ENCODE assay signal across 12 cellular contexts in the genomic region with DNA sequence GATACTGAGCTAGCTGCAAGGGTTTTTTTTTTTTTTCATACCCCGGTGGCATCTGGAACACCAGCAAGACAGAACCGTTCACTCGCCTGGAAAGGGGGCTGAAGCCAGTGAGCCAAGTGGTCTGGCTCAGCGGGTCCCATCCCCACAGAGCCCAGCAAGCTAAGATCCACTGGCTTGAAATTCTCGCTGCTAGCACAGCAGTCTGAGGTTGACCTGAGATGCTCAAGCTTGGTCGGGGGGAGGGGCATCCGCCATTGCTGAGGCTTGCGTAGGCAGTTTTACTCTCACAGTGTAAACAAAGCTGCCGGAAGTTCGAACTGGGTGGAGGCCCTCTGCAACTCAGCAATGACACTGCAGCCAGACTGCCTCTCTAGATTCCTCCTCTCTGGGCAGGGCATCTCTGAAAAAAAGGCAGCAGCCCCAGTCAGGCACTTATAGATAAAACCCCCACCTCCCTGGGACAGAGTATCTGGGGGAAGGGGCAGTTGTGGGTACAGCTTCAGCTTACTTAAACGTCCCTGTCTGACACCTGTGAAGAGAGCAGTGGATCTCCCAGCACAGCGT. TPM values are rescaled to one million over a fixed set of nuclear protein-coding genes. Genes with fewer than 3 reads are reported as not detected.
DNase-seq lines count a peak whose midpoint lies in the region; ATAC-seq and TF ChIP-seq lines count a peak whose summit lies in the region.
"Had no signal": no experiment of that assay in that cellular context is flagged by ENCODE, and none has a peak within 500 bp of the region (broad histone marks: within the 10 kb centered on the region; RNA-seq: fewer than 3 reads in every experiment).

No MANE protein-coding gene starts in this region.

- no peaks in the 10 kb centered on the region for H3K36me3 ChIP-seq in ascending aorta
- H3K36me3 ChIP-seq: right lobe of liver, vagina had no signal

- no peaks in the 10 kb centered on the region for H3K27me3 ChIP-seq in ascending aorta
- H3K27me3 ChIP-seq: right lobe of liver, vagina had no signal

- intact Hi-C loops in ascending aorta (cut with DNase I), result no loop called here

- peaks cover 0 to 5% of the 10 kb centered on the region in 2 donors for H3K9me3 ChIP-seq in ascending aorta
- H3K9me3 ChIP-seq: right lobe of liver, vagina had no signal

- DNase-seq in CMK (ENCODE audit: low read depth) (peak; percentile 67), NCI-H748 treated with DMSO at 0.1 percent for 48 hours (lab: John Stamatoyannopoulos, UW) (peak; percentile 40), left kidney (ENCODE audit: low read depth, low spot score) (peak; percentile 47), ascending aorta (ENCODE audit: low spot score in 2 of 2) (no peak), NAMALWA (ENCODE audit: low spot score) (no peak)
- peak; percentile 16 for DNase-seq in activated naive CD4-positive, alpha-beta T cell treated with anti-CD3 and anti-CD28 coated beads, Interleukin-2, amount 50 U/mL, for 16 hours
- DNase-seq: Calu3, NCI-H2107 had no signal

- peaks cover 0 to 5% of the 10 kb centered on the region in 2 donors for H3K4me1 ChIP-seq in ascending aorta

- H3K27ac ChIP-seq in ascending aorta, result no peak overlapping the region
- H3K27ac ChIP-seq: right lobe of liver, vagina had no signal

- H3K4me3 ChIP-seq in ascending aorta, result no peak overlapping the region
- H3K4me3 ChIP-seq: right lobe of liver, vagina had no signal

- ATAC-seq in HG03025 (IDR thresholded peaks at IDR 0.05; ENCODE audit: low FRiP score, unreplicated experiment) (no peak), HG03469 (IDR thresholded peaks at IDR 0.05; ENCODE audit: unreplicated experiment) (no peak)
- ATAC-seq: right lobe of liver had no signal

- no peak for TF ChIP-seq CTCF in ascending aorta (IDR thresholded peaks at IDR 0.05)

RNA-seq across cellular contexts. Expression of a gene that starts 5.1 kb away (rescaled TPM):
- total RNA-seq in ascending aorta, result 11.0 TPM

RNA-seq across cellular contexts. Expression of a gene that starts 31.0 kb away (rescaled TPM):
- total RNA-seq in ascending aorta, result 9.6 TPM

Comparison
In these comparisons a context has a peak if more than half of its experiments do, and no peak if none do; other contexts are left out.
1. DNase-seq: peak in CMK (single experiment), NCI-H748 treated with DMSO at 0.1 percent for 48 hours (single experiment), activated naive CD4-positive, alpha-beta T cell treated with anti-CD3 and anti-CD28 coated beads, Interleukin-2, amount 50 U/mL, for 16 hours (single experiment) and left kidney (single experiment); none in ascending aorta (0 of 2) and NAMALWA (single experiment).